In the genomic region with DNA sequence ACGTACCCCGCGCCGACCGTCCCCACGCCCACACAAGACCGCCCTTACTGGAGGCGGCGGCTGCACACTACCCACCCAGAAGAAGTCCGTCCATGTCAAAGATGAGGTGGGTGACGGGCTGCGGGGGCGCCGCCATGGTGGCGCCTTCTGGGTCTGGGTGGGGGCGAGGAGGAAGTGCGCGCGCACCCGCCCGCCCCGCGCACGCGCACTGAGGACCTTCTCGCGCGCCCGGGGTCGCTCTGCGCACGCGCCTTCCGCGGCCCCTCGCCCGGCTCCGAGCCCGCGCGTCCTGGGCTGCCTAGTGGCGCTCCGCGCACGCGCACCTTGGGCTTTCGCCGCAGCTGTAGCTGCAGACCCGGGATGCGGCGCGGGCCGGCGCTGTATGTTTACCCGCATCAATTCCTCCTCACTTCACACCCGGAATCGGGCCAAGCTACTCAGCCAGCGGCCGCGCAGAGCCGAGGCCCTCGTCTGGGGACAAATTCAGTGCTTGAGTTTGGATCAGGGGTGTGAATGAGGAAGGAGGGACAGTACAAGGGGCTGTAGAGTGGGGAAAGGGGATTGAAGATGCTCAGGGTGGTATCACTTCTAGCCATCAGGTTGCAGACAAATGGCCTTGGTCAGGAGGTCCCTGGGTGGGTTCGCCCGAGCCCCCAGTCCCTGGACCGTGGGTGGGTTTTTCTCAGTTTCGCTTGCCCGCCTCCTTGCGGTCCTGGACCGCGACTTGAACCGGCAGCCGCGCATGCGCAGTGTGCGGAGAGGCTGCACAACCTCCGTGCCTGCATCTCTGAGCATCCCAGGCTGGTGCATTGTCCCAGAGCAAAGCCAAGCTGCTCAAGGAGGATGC, we compare ENCODE assay signal across 8 cellular contexts. TPM values are rescaled to one million over a fixed set of nuclear protein-coding genes. Genes with fewer than 3 reads are reported as not detected.
A peak's percentile ranks its signal among the peaks of the same experiment; 100 is the strongest.
DNase-seq lines count a peak whose midpoint lies in the region; ATAC-seq and TF ChIP-seq lines count a peak whose summit lies in the region.

Gene PUDP, minus strand, starts transcription at position 176 of the 847 bp plus-strand sequence. Its CDS starts 40 bp downstream, at position 136.

- peaks cover 9 to 45% (median 23%) of the 10 kb centered on the region in 4 donors for H3K4me1 Mint-ChIP-seq in CD4-positive, CD25-positive, alpha-beta regulatory T cell
- peaks cover 18% of the 10 kb centered on the region for H3K4me1 Mint-ChIP-seq in activated CD4-positive, alpha-beta memory T cell treated with anti-CD3 and anti-CD28 coated beads, Interleukin-2, amount 10 ng/mL, durations not matched to agents 7 days and 5 days

- no peaks in the 10 kb centered on the region for H3K9me3 Mint-ChIP-seq in CD4-positive, CD25-positive, alpha-beta regulatory T cell
- no peaks in the 10 kb centered on the region for H3K9me3 Mint-ChIP-seq in activated CD4-positive, alpha-beta memory T cell treated with anti-CD3 and anti-CD28 coated beads, Interleukin-2, amount 10 ng/mL, durations not matched to agents 7 days and 5 days

- no peaks in the 10 kb centered on the region for H3K9me3 ChIP-seq in CD4-positive, CD25-positive, alpha-beta regulatory T cell (ENCODE audit: control insufficient read depth in 2 of 2, low read length in 2 of 2)
- no peaks in the 10 kb centered on the region for H3K9me3 ChIP-seq in lower lobe of right lung

- H3K27me3 ChIP-seq in CD4-positive, CD25-positive, alpha-beta regulatory T cell (ENCODE audit: control insufficient read depth, insufficient read depth, low read length), result no peaks in the 10 kb centered on the region
- no peaks in the 10 kb centered on the region for H3K27me3 ChIP-seq in lower lobe of right lung (ENCODE audit: low read depth)

- H3K27me3 Mint-ChIP-seq in CD4-positive, CD25-positive, alpha-beta regulatory T cell, result no peaks in the 10 kb centered on the region
- no peaks in the 10 kb centered on the region for H3K27me3 Mint-ChIP-seq in activated CD4-positive, alpha-beta memory T cell treated with anti-CD3 and anti-CD28 coated beads, Interleukin-2, amount 10 ng/mL, durations not matched to agents 7 days and 5 days

- no peaks in the 10 kb centered on the region for H3K36me3 ChIP-seq in CD4-positive, CD25-positive, alpha-beta regulatory T cell (ENCODE audit: control insufficient read depth, insufficient read depth, low read length)
- no peaks in the 10 kb centered on the region for H3K36me3 ChIP-seq in lower lobe of right lung

- peak within 1 kb of the TSS; percentile 92 for H3K4me3 ChIP-seq in CD4-positive, CD25-positive, alpha-beta regulatory T cell (ENCODE audit: low read depth, low read length)
- H3K4me3 ChIP-seq in lower lobe of right lung, result peak within 1 kb of the TSS; percentile 73

- peak within 1 kb of the TSS; percentile 79 for H3K27ac ChIP-seq in CD4-positive, CD25-positive, alpha-beta regulatory T cell (ENCODE audit: insufficient read depth, low read length, poor library complexity, severe bottlenecking)
- H3K27ac ChIP-seq in lower lobe of right lung, result peak within 1 kb of the TSS; percentile 86

- CTCF ChIA-PET in activated CD4-positive, alpha-beta memory T cell treated with anti-CD3 and anti-CD28 coated beads, Interleukin-2, amount 10 ng/mL, durations not matched to agents 7 days and 5 days (lab: Charles Lee), result no interaction called here

- peak within 1 kb of the TSS; percentile 94 to 95 (median 95) for H3K4me3 Mint-ChIP-seq in CD4-positive, CD25-positive, alpha-beta regulatory T cell
- H3K4me3 Mint-ChIP-seq in activated CD4-positive, alpha-beta memory T cell treated with anti-CD3 and anti-CD28 coated beads, Interleukin-2, amount 10 ng/mL, durations not matched to agents 7 days and 5 days, result peak within 1 kb of the TSS; percentile 79

- TF ChIP-seq CTCF in lower lobe of right lung (IDR thresholded peaks at IDR 0.05), result peak; percentile 16

- ATAC-seq in CD4-positive, CD25-positive, alpha-beta regulatory T cell (ENCODE audit: low read depth in 2 of 2), result peak; percentile 80
- peak; percentile 82 for ATAC-seq in GM19397 (IDR thresholded peaks at IDR 0.05; ENCODE audit: unreplicated experiment)
- peak; percentile 64 for ATAC-seq in HG03558 (IDR thresholded peaks at IDR 0.05; ENCODE audit: extremely low read depth, unreplicated experiment)
- ATAC-seq in lower lobe of right lung, result peak; percentile 97 to 98

- H3K4me1 ChIP-seq in CD4-positive, CD25-positive, alpha-beta regulatory T cell (ENCODE audit: control insufficient read depth, insufficient read depth, low read length, poor library complexity, severe bottlenecking), result peaks cover 8% of the 10 kb centered on the region
- H3K4me1 ChIP-seq in lower lobe of right lung, result peaks cover 11% of the 10 kb centered on the region

- POLR2A ChIA-PET in activated CD4-positive, alpha-beta memory T cell treated with anti-CD3 and anti-CD28 coated beads, Interleukin-2, amount 10 ng/mL, durations not matched to agents 7 days and 5 days (lab: Charles Lee), result interaction anchor here (1.3 to 2.7 kb wide), 3 partner anchors 14 to 61 kb away, joined by 4 to 18 read pairs (median 5); no protein-coding TSS in a partner anchor

- intact Hi-C loops in lower lobe of right lung (cut with DNase I), result no loop called here

- DNase-seq in CD4-positive, CD25-positive, alpha-beta regulatory T cell, result peak; percentile 77 to 94 (median 90)
- peak; percentile 90 for DNase-seq in NCI-H82 (lab: John Stamatoyannopoulos, UW)
- DNase-seq in activated CD4-positive, alpha-beta memory T cell treated with anti-CD3 and anti-CD28 coated beads, Interleukin-2, amount 10 ng/mL, durations not matched to agents 7 days and 5 days, result peak; percentile 85
- DNase-seq in ecto neural progenitor cell (ENCODE audit: low spot score), result peak; percentile 87
- peak; percentile 91 for DNase-seq in lower lobe of right lung
- peak; percentile 57 to 87 (median 67) for DNase-seq in stimulated activated CD4-positive, alpha-beta T cell treated with anti-CD3 and anti-CD28 coated beads, TNF-alpha, amount 100 ng/mL, for 1 hour (ENCODE audit: low read depth in 3 of 3, low spot score in 1 of 3)

- peak within 1 kb of the TSS; percentile 71 to 95 (median 95) for H3K27ac Mint-ChIP-seq in CD4-positive, CD25-positive, alpha-beta regulatory T cell
- peak within 1 kb of the TSS; percentile 87 for H3K27ac Mint-ChIP-seq in activated CD4-positive, alpha-beta memory T cell treated with anti-CD3 and anti-CD28 coated beads, Interleukin-2, amount 10 ng/mL, durations not matched to agents 7 days and 5 days

- no peaks in the 10 kb centered on the region for H3K36me3 Mint-ChIP-seq in CD4-positive, CD25-positive, alpha-beta regulatory T cell
- no peaks in the 10 kb centered on the region for H3K36me3 Mint-ChIP-seq in activated CD4-positive, alpha-beta memory T cell treated with anti-CD3 and anti-CD28 coated beads, Interleukin-2, amount 10 ng/mL, durations not matched to agents 7 days and 5 days (ENCODE audit: low read depth)

RNA-seq across cellular contexts. Expression of gene PUDP, which starts in this region (rescaled TPM):
- 14.9 TPM for total RNA-seq in CD4-positive, CD25-positive, alpha-beta regulatory T cell
- 10 to 100 TPM; 20.1 to 26.4 (median 23.3) TPM for polyA plus RNA-seq in CD4-positive, CD25-positive, alpha-beta regulatory T cell
- total RNA-seq in activated CD4-positive, alpha-beta memory T cell treated with anti-CD3 and anti-CD28 coated beads, Interleukin-2, amount 10 ng/mL, durations not matched to agents 7 days and 5 days, result 10 to 100 TPM; 16.3 to 16.4 TPM
- 19.8 TPM for total RNA-seq in lower lobe of right lung

Comparison
In these comparisons a context has a peak if more than half of its experiments do, and no peak if none do; other contexts are left out.
1. Peak in every context shown above with its lines: DNase-seq, ATAC-seq, H3K4me3 ChIP-seq and H3K27ac ChIP-seq.